In the genomic region with DNA sequence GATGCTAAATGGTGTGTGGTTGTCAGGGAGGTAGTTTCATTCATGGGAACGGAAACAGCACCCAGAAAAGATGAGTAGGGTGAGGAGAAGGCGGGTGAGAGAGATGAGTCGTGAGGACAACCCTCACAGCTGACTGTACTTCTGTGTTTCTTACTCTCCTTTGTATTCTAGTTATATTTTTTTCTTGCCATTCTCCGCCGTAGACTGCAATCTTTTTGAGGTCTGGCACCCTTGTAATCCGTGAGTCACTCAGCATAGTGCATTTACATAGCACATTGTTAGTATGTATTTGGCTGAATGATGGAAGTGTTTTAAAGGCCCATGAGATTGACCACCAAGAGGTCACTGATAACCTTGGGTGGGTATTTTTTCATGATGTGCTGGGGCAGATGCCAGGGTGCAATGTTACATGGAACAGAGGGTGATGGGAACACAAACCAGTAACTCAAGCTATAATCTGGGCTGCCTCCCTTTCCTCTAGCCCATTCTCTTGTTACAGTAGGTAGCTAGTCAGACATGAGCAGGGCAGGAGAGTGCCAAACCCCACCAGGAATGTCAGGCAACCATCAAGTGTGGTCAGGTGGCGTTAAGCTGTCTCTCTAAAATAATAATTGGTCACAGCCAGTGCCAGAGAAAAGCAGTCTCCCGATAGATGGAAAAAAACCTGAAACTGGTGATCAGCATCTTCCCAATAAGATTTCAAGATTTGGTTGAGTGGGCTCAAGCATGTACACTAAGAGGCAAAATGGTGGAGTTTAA, we compare ENCODE assay signal across 17 cellular contexts. TPM values are rescaled to one million over a fixed set of nuclear protein-coding genes. Genes with fewer than 3 reads are reported as not detected.
DNase-seq lines count a peak whose midpoint lies in the region; ATAC-seq, FAIRE-seq and TF ChIP-seq lines count a peak whose summit lies in the region.
"Had no signal": no experiment of that assay in that cellular context is flagged by ENCODE, and none has a peak within 500 bp of the region (broad histone marks: within the 10 kb centered on the region; RNA-seq: fewer than 3 reads in every experiment).

No MANE protein-coding gene starts in this region.

- no peak overlapping the region for H2AK9ac ChIP-seq in IMR-90 (replicated peaks; ENCODE audit: low read depth, low read length, poor library complexity)

- H3K36me3 ChIP-seq in IMR-90 (ENCODE audit: control insufficient read depth, insufficient read depth, low read length) (no peaks in the 10 kb centered on the region), bronchial epithelial cell (ENCODE audit: control insufficient read depth, insufficient read depth, low read length) (no peaks in the 10 kb centered on the region)

- no peaks in the 10 kb centered on the region for H3K9me1 ChIP-seq in IMR-90 (ENCODE audit: insufficient read depth, low read length)

- POLR2A ChIA-PET in activated CD4-positive, alpha-beta T cell treated with anti-CD3 and anti-CD28 coated beads for 36 hours (lab: Charles Lee) = no interaction called here
- POLR2A ChIA-PET in IMR-90 (lab: Charles Lee; ENCODE audit: unreplicated experiment) = no interaction called here

- H3K27ac ChIP-seq in IMR-90 (ENCODE audit: insufficient read depth, low read length) = no peak overlapping the region

- H4K20me1 ChIP-seq in IMR-90 (ENCODE audit: insufficient read depth, low read length) = no peaks in the 10 kb centered on the region

- H3K27me3 ChIP-seq in IMR-90 (ENCODE audit: control insufficient read depth, insufficient read depth, low read length) (peaks cover 4% of the 10 kb centered on the region), bronchial epithelial cell (ENCODE audit: control insufficient read depth, insufficient read depth, low read length) (peaks cover 4% of the 10 kb centered on the region)

- H3K9me3 ChIP-seq in IMR-90 (ENCODE audit: control insufficient read depth, insufficient read depth, low read length) = no peaks in the 10 kb centered on the region

- no peak overlapping the region for H4K91ac ChIP-seq in IMR-90 (ENCODE audit: insufficient read depth, low read depth, low read length)

- H2AFZ ChIP-seq in IMR-90 (replicated peaks; ENCODE audit: low read length, poor library complexity) = no peak overlapping the region

- dilution Hi-C loops in IMR-90 (cut with HindIII; ENCODE audit: low sequenced_read_pairs, unreplicated experiment) = no loop called here

- H2AK5ac ChIP-seq in IMR-90 (ENCODE audit: low read depth, low read length) = no peak overlapping the region

- TF ChIP-seq CTCF in IMR-90 (conservative IDR thresholded peaks at IDR 0.05; ENCODE audit: low read depth, low read length) (no peak), bronchial epithelial cell (IDR thresholded peaks at IDR 0.05; ENCODE audit: insufficient read depth, low read length, severe bottlenecking) (no peak), GM10266 (IDR thresholded peaks at IDR 0.05; ENCODE audit: control insufficient read depth, insufficient read depth, low read depth, missing control alignments) (no peak), GM20000 (IDR thresholded peaks at IDR 0.05; ENCODE audit: extremely low read depth, missing control alignments) (no peak)

- no peaks in the 10 kb centered on the region for H3K4me1 ChIP-seq in IMR-90 (ENCODE audit: control insufficient read depth, insufficient read depth, low read length)

- no peak overlapping the region for H3K27ac Mint-ChIP-seq in activated CD4-positive, alpha-beta T cell treated with anti-CD3 and anti-CD28 coated beads for 36 hours
- H3K27ac Mint-ChIP-seq: stimulated activated naive B cell treated with anti-CD40 and anti-IgM and Interleukin-4, amounts not matched to agents 10 μg/mL and 1 μg/mL and 100 μg/mL, for 72 hours had no signal

- H3K4me3 ChIP-seq in IMR-90 (ENCODE audit: insufficient read depth, low read depth, low read length) (no peak overlapping the region), bronchial epithelial cell (ENCODE audit: low read depth, low read length) (no peak overlapping the region)

- CTCF ChIA-PET in activated CD4-positive, alpha-beta T cell treated with anti-CD3 and anti-CD28 coated beads for 36 hours (lab: Charles Lee) = interaction anchor here (1.0 kb wide), 1 partner anchor 124 kb away, joined by 3 read pairs; no protein-coding TSS in a partner anchor
- CTCF ChIA-PET in IMR-90 (lab: Yijun Ruan, JAX) = no interaction called here

- no peak for FAIRE-seq in bronchial epithelial cell (lab: Jason Lieb, UNC)
- FAIRE-seq: A204.1, GM18507 had no signal

- in situ Hi-C loops in IMR-90 (cut with MboI; ENCODE audit: low sequenced_read_pairs) = no loop called here

- H3K18ac ChIP-seq in IMR-90 (ENCODE audit: low read depth, low read length) = no peak overlapping the region

- no peak overlapping the region for H2BK5ac ChIP-seq in IMR-90 (ENCODE audit: low read depth, low read length, poor library complexity, severe bottlenecking)

- no peaks in the 10 kb centered on the region for H3K36me3 Mint-ChIP-seq in activated CD4-positive, alpha-beta T cell treated with anti-CD3 and anti-CD28 coated beads for 36 hours (ENCODE audit: low read depth)

- no peak overlapping the region for H2BK120ac ChIP-seq in IMR-90 (ENCODE audit: low read depth, low read length)

- peak; percentile 88 for ATAC-seq in activated CD4-positive, alpha-beta T cell treated with anti-CD3 and anti-CD28 coated beads for 36 hours
- no peak for ATAC-seq in IMR-90 (ENCODE audit: low read depth)
- ATAC-seq: Panc1 had no signal

- no peak overlapping the region for H2BK20ac ChIP-seq in IMR-90 (ENCODE audit: low read depth, low read length)

- no peak for TF ChIP-seq POLR2A in IMR-90 (IDR thresholded peaks at IDR 0.05; ENCODE audit: low read depth, low read length)

- no peaks in the 10 kb centered on the region for H3K79me1 ChIP-seq in IMR-90 (ENCODE audit: low read depth in 1 of 2, low read length in 2 of 2)

- H3K27me3 Mint-ChIP-seq in activated CD4-positive, alpha-beta T cell treated with anti-CD3 and anti-CD28 coated beads for 36 hours = peaks cover 17% of the 10 kb centered on the region

- H3K4me3 Mint-ChIP-seq in activated CD4-positive, alpha-beta T cell treated with anti-CD3 and anti-CD28 coated beads for 36 hours = no peak overlapping the region
- H3K4me3 Mint-ChIP-seq: stimulated activated naive B cell treated with anti-CD40 and anti-IgM and Interleukin-4, amounts not matched to agents 10 μg/mL and 1 μg/mL and 100 μg/mL, for 72 hours had no signal

- no peak overlapping the region for H4K8ac ChIP-seq in IMR-90 (ENCODE audit: low read depth in 2 of 2, low read length in 2 of 2)

- H3K4ac ChIP-seq in IMR-90 (ENCODE audit: low read depth, low read length) = no peak overlapping the region

- peak; percentile 40 for DNase-seq in activated CD4-positive, alpha-beta T cell treated with anti-CD3 and anti-CD28 coated beads for 36 hours
- DNase-seq in activated CD4-positive, alpha-beta T cell treated with anti-CD3 and anti-CD28 coated beads for 4 hours = no peak
- peak; percentile 25 for DNase-seq in IMR-90
- DNase-seq in bronchial epithelial cell (ENCODE audit: low read depth) = peak; percentile 33
- DNase-seq in iris pigment epithelial cell (ENCODE audit: low read depth) = peak; percentile 26
- DNase-seq in NCI-H526 (lab: John Stamatoyannopoulos, UW) = no peak
- no peak for DNase-seq in GM10266 (ENCODE audit: extremely low spot score)
- no peak for DNase-seq in GM20000 (ENCODE audit: low spot score)
- DNase-seq: activated effector memory CD4-positive, alpha-beta T cell treated with anti-CD3 and anti-CD28 coated beads, Interleukin-2, amount 50 U/mL, for 16 hours; aorta; C1 segment of cervical spinal cord; NCI-H2081 treated with DMSO at 0.1 percent for 48 hours; occipital lobe; stimulated activated naive B cell treated with anti-CD40 and anti-IgM and Interleukin-4, amounts not matched to agents 10 μg/mL and 1 μg/mL and 100 μg/mL, for 72 hours had no signal

- intact Hi-C loops in activated CD4-positive, alpha-beta T cell treated with anti-CD3 and anti-CD28 coated beads for 36 hours (cut with DNase I, micrococcal nuclease) = no loop called here
- intact Hi-C loops in IMR-90 (cut with micrococcal nuclease) = no loop called here

- no peak overlapping the region for H4K5ac ChIP-seq in IMR-90 (ENCODE audit: low read depth, low read length)

- no peak for TF ChIP-seq RAD21 in IMR-90 (IDR thresholded peaks at IDR 0.05; ENCODE audit: low read length)

- H3K9me3 Mint-ChIP-seq in activated CD4-positive, alpha-beta T cell treated with anti-CD3 and anti-CD28 coated beads for 36 hours (ENCODE audit: low read depth) = peaks cover 7% of the 10 kb centered on the region

- no CpG with 5 or more reads among the region's 8 CpGs for WGBS in IMR-90 (ENCODE audit: extremely low coverage in 2 of 2, insufficient read length in 1 of 2), 2 experiments

- peaks cover 20% of the 10 kb centered on the region for H3K4me1 Mint-ChIP-seq in activated CD4-positive, alpha-beta T cell treated with anti-CD3 and anti-CD28 coated beads for 36 hours

- H3K56ac ChIP-seq in IMR-90 (ENCODE audit: extremely low read depth, insufficient read depth, low read length) = no peak overlapping the region

- no TSS peak for BruUV-seq in IMR-90 (replicated peaks; lab: Mats Ljungman, UMichigan)

- no peak overlapping the region for H3K9ac ChIP-seq in IMR-90 (ENCODE audit: low read depth, low read length)

- H3K14ac ChIP-seq in IMR-90 (replicated peaks; ENCODE audit: low read depth, low read length) = no peak overlapping the region

- no peak overlapping the region for H2BK15ac ChIP-seq in IMR-90 (ENCODE audit: low read depth, low read length)

- no peak overlapping the region for H3K4me2 ChIP-seq in IMR-90 (ENCODE audit: low read depth, low read length)

- H3K23ac ChIP-seq in IMR-90 (ENCODE audit: low read depth, low read length) = no peak overlapping the region

TF ChIP-seq in IMR-90, 13 proteins besides CTCF, POLR2A, EP300 and RAD21 (continues in another document):
- TF ChIP-seq RCOR1 (IDR thresholded peaks at IDR 0.05; ENCODE audit: insufficient replicate concordance, low read length) (no peak), ELK1 (IDR thresholded peaks at IDR 0.05; ENCODE audit: borderline replicate concordance, low read depth, low read length) (no peak), NFE2L2 (IDR thresholded peaks at IDR 0.05; ENCODE audit: low read depth, low read length) (no peak)

RNA-seq across cellular contexts. Expression of gene DGKG, which starts 18.8 kb away (rescaled TPM):
- 1 to 10 TPM in 1 of 2 experiments, under 1 TPM in 1; 0.71 to 1.3 TPM for total RNA-seq in activated CD4-positive, alpha-beta T cell treated with anti-CD3 and anti-CD28 coated beads for 36 hours
- total RNA-seq in IMR-90 (2012; rRNA removed) = 2.5 and 4.1 TPM in 2 replicates
- polyA plus RNA-seq in IMR-90 (2012; rRNA removed) = 1.2 and 1.8 TPM in 2 replicates
- 0.61 and 1.7 TPM in 2 replicates for polyA plus RNA-seq in IMR-90 (2012; cell fraction: cytosol; rRNA removed)
- polyA plus RNA-seq in IMR-90 (2012; cell fraction: nucleus; rRNA removed; ENCODE audit: low replicate concordance) = 0.34 and 0.88 TPM in 2 replicates
- total RNA-seq in bronchial epithelial cell = not detected in 2 replicates

Comparison
In these comparisons a context has a peak if more than half of its experiments do, and no peak if none do; other contexts are left out.
1. DNase-seq: peak in activated CD4-positive, alpha-beta T cell treated with anti-CD3 and anti-CD28 coated beads for 36 hours (single experiment), IMR-90 (single experiment), bronchial epithelial cell (single experiment) and iris pigment epithelial cell (single experiment); none in activated CD4-positive, alpha-beta T cell treated with anti-CD3 and anti-CD28 coated beads for 4 hours (0 of 2), NCI-H526 (0 of 2), GM10266 (single experiment) and GM20000 (single experiment).